Comparison of ENCODE assay signal across 9 cellular contexts in the genomic region with DNA sequence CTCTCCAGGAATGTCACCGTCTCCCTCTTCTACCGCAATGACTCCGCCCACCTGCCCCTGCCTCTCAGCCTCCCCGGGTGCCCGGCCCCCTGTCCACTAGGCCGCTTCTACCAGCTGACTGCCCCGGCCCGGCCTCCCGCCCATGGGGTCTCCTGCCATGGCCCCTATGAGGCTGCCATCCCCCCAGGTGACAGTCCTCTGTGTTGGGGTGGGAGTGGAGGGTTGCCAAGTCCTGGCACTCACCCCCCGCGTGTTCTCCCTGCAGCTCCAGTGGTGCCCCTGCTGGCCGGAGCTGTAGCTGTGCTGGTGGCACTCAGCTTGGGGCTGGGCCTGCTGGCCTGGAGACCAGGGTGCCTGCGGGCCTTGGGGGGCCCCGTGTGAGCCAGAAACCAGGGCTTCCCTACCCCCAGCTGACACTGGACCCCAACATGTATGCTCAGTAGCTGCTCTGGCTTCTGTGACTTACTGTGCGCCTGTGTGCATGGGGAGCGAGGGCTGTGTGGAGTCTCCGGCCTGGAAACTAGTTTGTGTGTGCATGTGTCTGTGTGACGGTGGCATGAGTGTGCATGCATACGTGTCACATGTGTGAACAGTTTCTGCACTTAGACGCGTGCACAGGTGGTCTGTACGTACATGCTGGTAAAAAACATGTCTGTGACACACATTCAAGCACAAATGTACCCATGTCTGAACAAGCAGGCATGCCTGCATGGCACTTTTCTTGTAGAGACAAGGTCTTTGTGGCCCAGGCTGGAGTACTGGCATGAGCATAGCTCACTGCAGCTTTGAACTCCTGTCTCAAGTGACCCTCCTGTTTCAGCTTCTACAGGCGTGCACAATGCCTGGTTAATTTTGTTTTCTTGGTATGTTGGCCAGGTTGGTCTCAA. TPM values are rescaled to one million over a fixed set of nuclear protein-coding genes. Genes with fewer than 3 reads are reported as not detected.
DNase-seq lines count a peak whose midpoint lies in the region; FAIRE-seq and TF ChIP-seq lines count a peak whose summit lies in the region.
"Had no signal": no experiment of that assay in that cellular context is flagged by ENCODE, and none has a peak within 500 bp of the region (broad histone marks: within the 10 kb centered on the region; RNA-seq: fewer than 3 reads in every experiment).

No MANE protein-coding gene starts in this region.

- no peaks in the 10 kb centered on the region for H3K9me2 ChIP-seq in OCI-LY1 (ENCODE audit: low read depth, low read length)

- no peaks in the 10 kb centered on the region for H3K27me3 ChIP-seq in BLaER1 treated with 17β-estradiol and CSF1 and Interleukin-3, amounts not matched to agents 10 nM and 100 nM
- H3K27me3 ChIP-seq in OCI-LY1 (ENCODE audit: insufficient read depth, low read length), result no peaks in the 10 kb centered on the region

- peaks cover 0 to 87% (median 68%) of the 10 kb centered on the region in 11 experiments; a peak in 19 of 22 replicates for H4K20me1 ChIP-seq in BLaER1 treated with 17β-estradiol and CSF1 and Interleukin-3, amounts not matched to agents 10 nM and 100 nM
- H4K20me1 ChIP-seq in OCI-LY1 (ENCODE audit: insufficient read depth, low read length), result no peaks in the 10 kb centered on the region

- TF ChIP-seq CTCF in OCI-LY1 (IDR thresholded peaks at IDR 0.05; ENCODE audit: low read length), result peak; percentile 42; the same call in 1 of the 2 replicates
- TF ChIP-seq CTCF in epithelial cell of esophagus (IDR thresholded peaks at IDR 0.05; ENCODE audit: insufficient read depth, low read depth, low read length, missing control alignments), result peak; percentile 20

- H3K9ac ChIP-seq in BLaER1 treated with 17β-estradiol and CSF1 and Interleukin-3, amounts not matched to agents 10 nM and 100 nM, result 0 out of 22 replicates have a peak overlapping the region, but pooled peaks of 1 of the 11 experiments have one; percentile 9
- no peak overlapping the region for H3K9ac ChIP-seq in OCI-LY1 (ENCODE audit: low read length)

- H3K4me3 ChIP-seq in BLaER1 treated with 17β-estradiol and CSF1 and Interleukin-3, amounts not matched to agents 10 nM and 100 nM, result no peak overlapping the region
- no peak overlapping the region for H3K4me3 ChIP-seq in OCI-LY1 (ENCODE audit: low read depth, low read length, poor library complexity, severe bottlenecking)
- H3K4me3 ChIP-seq in epithelial cell of esophagus (ENCODE audit: low read length), result no peak overlapping the region

- FAIRE-seq in GM12892 (lab: Jason Lieb, UNC), result no peak

- no peaks in the 10 kb centered on the region for H3K9me3 ChIP-seq in BLaER1 treated with 17β-estradiol and CSF1 and Interleukin-3, amounts not matched to agents 10 nM and 100 nM (replicated peaks in 1 of 11)
- H3K9me3 ChIP-seq in OCI-LY1 (ENCODE audit: low read length), result no peaks in the 10 kb centered on the region

- H3K79me2 ChIP-seq in OCI-LY1 (ENCODE audit: insufficient read depth, low read length), result no peaks in the 10 kb centered on the region

- no peaks in the 10 kb centered on the region for H3F3A ChIP-seq in OCI-LY1 (ENCODE audit: insufficient read depth, low read length)

- DNase-seq in GM12892 (ENCODE audit: insufficient read length), result no peak
- DNase-seq in epithelial cell of esophagus (ENCODE audit: low read depth), result peak; percentile 32
- DNase-seq in NCI-H226, result no peak
- no peak for DNase-seq in COR-L47 (lab: John Stamatoyannopoulos, UW)
- no peak for DNase-seq in NCI-H1930 (lab: John Stamatoyannopoulos, UW)
- DNase-seq in stimulated activated naive CD4-positive, alpha-beta T cell treated with Interleukin-2 at 50 U/mL for 16 hours (lab: John Stamatoyannopoulos, UW), result no peak
- DNase-seq: activated CD4-positive, alpha-beta T cell treated with anti-CD3 and anti-CD28 coated beads, Interleukin-2, amount 50 U/mL, for 4 hours had no signal

- no peak overlapping the region for H2AFZ ChIP-seq in OCI-LY1 (ENCODE audit: low read length)

- H3K4me1 ChIP-seq in BLaER1 treated with 17β-estradiol and CSF1 and Interleukin-3, amounts not matched to agents 10 nM and 100 nM, result peaks cover 0 to 60% (median 46%) of the 10 kb centered on the region in 10 experiments; a peak in 16 of 20 replicates
- peaks cover 5% of the 10 kb centered on the region for H3K4me1 ChIP-seq in OCI-LY1 (ENCODE audit: insufficient read depth, low read length, severe bottlenecking)

- peak overlapping the region in 1 of 11 experiments; percentile 23; a peak in 2 of 22 replicates for H3K27ac ChIP-seq in BLaER1 treated with 17β-estradiol and CSF1 and Interleukin-3, amounts not matched to agents 10 nM and 100 nM
- no peak overlapping the region for H3K27ac ChIP-seq in OCI-LY1 (ENCODE audit: low read depth, low read length, poor library complexity, severe bottlenecking)

- H3K36me3 ChIP-seq in BLaER1 treated with 17β-estradiol and CSF1 and Interleukin-3, amounts not matched to agents 10 nM and 100 nM, result peaks cover 33 to 49% (median 46%) of the 10 kb centered on the region in 11 experiments
- peaks cover 48% of the 10 kb centered on the region for H3K36me3 ChIP-seq in OCI-LY1 (ENCODE audit: insufficient read depth, low read length)

- peak overlapping the region in 10 of 11 experiments; percentile 9 to 75 (median 62); a peak in 18 of 22 replicates for H3K4me2 ChIP-seq in BLaER1 treated with 17β-estradiol and CSF1 and Interleukin-3, amounts not matched to agents 10 nM and 100 nM
- no peak overlapping the region for H3K4me2 ChIP-seq in OCI-LY1 (ENCODE audit: low read length)

- peak; percentile 40 for TF ChIP-seq POLR2A in GM12892 (IDR thresholded peaks at IDR 0.05; ENCODE audit: low read depth, low read length)

RNA-seq across cellular contexts. Expression of a gene that starts 4.8 kb away (rescaled TPM):
- polyA plus RNA-seq in GM12892 (2012; ENCODE audit: missing spikeins), result not detected

RNA-seq across cellular contexts. Expression of a gene that starts 24.8 kb away (rescaled TPM):
- not detected for polyA plus RNA-seq in GM12892 (2012; ENCODE audit: missing spikeins)

RNA-seq across cellular contexts. Expression of a gene that starts 28.6 kb away (rescaled TPM):
- 33.5 TPM for polyA plus RNA-seq in GM12892 (2012; ENCODE audit: missing spikeins)

RNA-seq across cellular contexts. Expression of a gene that starts 38.4 kb away (rescaled TPM):
- polyA plus RNA-seq in GM12892 (2012; ENCODE audit: missing spikeins), result not detected

RNA-seq across cellular contexts. Expression of a gene that starts 59.7 kb away (rescaled TPM):
- polyA plus RNA-seq in GM12892 (2012; ENCODE audit: missing spikeins), result 0.21 TPM
